ENCODE assay signal across 8 cellular contexts in the genomic region with DNA sequence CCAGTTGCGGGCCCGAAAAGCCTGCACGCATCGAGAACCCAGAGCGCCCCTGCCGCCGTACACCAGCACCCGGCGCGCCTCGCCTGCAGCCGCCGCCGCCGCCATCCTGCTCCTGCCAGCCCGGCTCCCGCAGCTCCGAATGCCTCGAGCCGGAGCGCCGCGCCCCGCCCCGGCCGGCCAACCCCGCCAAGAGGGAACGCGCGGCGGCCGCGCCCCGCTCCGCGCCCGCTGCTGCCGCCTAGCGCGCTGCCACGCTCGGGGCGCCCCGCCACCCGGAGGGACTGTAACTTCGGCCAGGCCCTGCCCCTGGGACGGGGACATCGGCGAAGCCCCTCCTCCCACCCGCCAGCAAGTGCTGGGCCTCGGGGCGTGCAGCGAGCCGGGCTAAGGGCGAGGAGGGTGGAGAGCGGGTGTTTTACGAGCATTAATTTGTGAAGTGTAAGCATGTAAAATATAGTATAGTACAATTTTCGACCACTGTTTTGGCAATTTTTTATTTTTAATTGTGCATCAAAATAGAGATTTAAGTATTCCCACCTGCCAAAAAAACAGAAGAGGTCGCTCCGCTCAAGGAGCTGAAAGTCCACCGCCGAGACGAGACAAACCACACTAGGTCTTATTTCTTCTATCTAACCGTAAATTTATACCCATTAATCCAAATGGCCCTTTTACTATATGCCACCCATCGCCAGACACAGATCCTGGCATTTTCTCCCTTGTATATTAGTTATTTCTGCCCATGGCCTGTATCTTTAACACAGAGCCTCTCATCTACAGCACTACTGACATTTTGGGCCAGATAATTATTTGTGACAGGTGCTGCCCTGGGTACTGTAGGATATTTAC. TPM values are rescaled to one million over a fixed set of nuclear protein-coding genes. Genes with fewer than 3 reads are reported as not detected.
DNase-seq lines count a peak whose midpoint lies in the region; ATAC-seq and TF ChIP-seq lines count a peak whose summit lies in the region.

A gene (minus strand): TSS at position 141 of the 846 bp plus-strand sequence. CDS start 36 bp downstream, at position 105.

- TF ChIP-seq CTCF in kidney epithelial cell (IDR thresholded peaks at IDR 0.05; ENCODE audit: insufficient read depth, low read length, poor library complexity, severe bottlenecking): peak; percentile 17

- H3K27me3 ChIP-seq in kidney epithelial cell (ENCODE audit: control insufficient read depth, insufficient read depth, low read length): peaks cover 2% of the 10 kb centered on the region

- ATAC-seq in HG02852 (IDR thresholded peaks at IDR 0.05; ENCODE audit: unreplicated experiment): peak; percentile 93

- H3K36me3 ChIP-seq in kidney epithelial cell (ENCODE audit: control insufficient read depth, insufficient read depth, low read length): no peaks in the 10 kb centered on the region

- DNase-seq in SHP77 (lab: John Stamatoyannopoulos, UW) (peak; percentile 26 to 63), SHP77 treated with DMSO at 0.1 percent for 48 hours (lab: John Stamatoyannopoulos, UW) (no peak), NCI-H1694 (lab: John Stamatoyannopoulos, UW) (peak; percentile 33), cerebellar cortex (ENCODE audit: low spot score) (peak; percentile 67), kidney epithelial cell (ENCODE audit: low read depth) (peak; percentile 18)
- peak; percentile 73 for DNase-seq in activated CD4-positive, CD25-positive, alpha-beta regulatory T cell treated with anti-CD3 and anti-CD28 coated beads, Interleukin-2, amount 50 U/mL, for 72 hours
- DNase-seq in stimulated activated CD4-positive, alpha-beta T cell treated with anti-CD3 and anti-CD28 coated beads, Interleukin-15, amount 100 ng/mL, for 48 hours (ENCODE audit: low read depth in 2 of 2): peak; percentile 56 to 71

- peak within 1 kb of the TSS; percentile 76 for H3K4me3 ChIP-seq in kidney epithelial cell (ENCODE audit: low read depth, low read length)

RNA-seq across cellular contexts. Expression of the gene that starts here (rescaled TPM):
- total RNA-seq in kidney epithelial cell: 24.0 and 28.6 TPM in 2 replicates
